1 cellular context compared by ENCODE assay signal in the genomic region with DNA sequence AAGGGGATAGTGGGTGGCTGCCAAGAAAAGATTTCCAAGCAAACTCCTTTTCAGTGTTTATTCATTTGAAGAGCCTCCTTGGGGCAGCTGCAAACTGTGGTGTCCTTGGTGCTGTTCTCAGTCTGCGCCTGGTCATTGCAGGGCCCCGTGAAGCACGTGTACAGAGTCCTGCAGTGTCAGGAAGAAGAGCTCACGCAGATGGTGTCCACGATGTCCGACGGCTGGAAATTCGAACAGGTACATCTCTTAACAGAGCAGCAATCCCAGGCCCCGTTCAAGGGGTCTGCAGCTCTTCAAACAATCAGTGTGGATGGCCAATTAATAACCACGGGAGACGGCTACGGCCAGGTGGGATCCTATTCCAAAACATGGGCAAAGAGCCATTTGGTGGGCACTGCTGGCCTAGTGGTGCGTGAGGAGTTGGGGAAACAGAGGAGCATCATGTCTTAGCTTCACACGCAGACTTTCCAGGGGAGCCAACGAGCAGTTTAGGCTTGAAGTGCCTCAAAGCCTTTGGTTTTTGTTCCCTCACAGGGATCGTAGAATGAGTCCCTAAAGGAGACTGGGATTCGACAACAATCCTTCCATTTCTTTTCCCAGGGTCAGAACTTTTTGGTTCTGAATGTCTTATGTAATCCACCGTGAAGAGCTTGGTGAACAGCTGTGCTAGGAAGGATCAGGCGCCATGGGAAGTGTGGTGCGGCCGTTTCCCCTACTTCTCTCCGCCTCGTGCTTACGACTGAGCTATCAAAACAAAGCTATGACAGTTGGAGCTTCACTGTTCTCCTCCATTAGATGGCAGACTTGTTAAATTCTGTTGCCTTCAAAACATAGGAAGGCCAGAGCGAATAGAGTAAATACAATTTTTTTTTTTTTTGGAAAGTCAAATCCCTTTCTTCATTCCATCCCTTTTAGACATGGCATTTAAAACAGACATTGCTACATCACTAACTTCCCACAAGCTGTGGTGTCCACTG.
A peak's percentile ranks its signal among the peaks of the same experiment; 100 is the strongest.
TF ChIP-seq lines count a peak whose summit lies in the region.

No MANE protein-coding gene starts in this region.

TF ChIP-seq in GM12878, 131 proteins besides CTCF, POLR2A, EP300 and RAD21:
- TF ChIP-seq NFYA (IDR thresholded peaks at IDR 0.05; ENCODE audit: borderline replicate concordance, low read depth, low read length) = no peak
- TF ChIP-seq, protein P1, sequence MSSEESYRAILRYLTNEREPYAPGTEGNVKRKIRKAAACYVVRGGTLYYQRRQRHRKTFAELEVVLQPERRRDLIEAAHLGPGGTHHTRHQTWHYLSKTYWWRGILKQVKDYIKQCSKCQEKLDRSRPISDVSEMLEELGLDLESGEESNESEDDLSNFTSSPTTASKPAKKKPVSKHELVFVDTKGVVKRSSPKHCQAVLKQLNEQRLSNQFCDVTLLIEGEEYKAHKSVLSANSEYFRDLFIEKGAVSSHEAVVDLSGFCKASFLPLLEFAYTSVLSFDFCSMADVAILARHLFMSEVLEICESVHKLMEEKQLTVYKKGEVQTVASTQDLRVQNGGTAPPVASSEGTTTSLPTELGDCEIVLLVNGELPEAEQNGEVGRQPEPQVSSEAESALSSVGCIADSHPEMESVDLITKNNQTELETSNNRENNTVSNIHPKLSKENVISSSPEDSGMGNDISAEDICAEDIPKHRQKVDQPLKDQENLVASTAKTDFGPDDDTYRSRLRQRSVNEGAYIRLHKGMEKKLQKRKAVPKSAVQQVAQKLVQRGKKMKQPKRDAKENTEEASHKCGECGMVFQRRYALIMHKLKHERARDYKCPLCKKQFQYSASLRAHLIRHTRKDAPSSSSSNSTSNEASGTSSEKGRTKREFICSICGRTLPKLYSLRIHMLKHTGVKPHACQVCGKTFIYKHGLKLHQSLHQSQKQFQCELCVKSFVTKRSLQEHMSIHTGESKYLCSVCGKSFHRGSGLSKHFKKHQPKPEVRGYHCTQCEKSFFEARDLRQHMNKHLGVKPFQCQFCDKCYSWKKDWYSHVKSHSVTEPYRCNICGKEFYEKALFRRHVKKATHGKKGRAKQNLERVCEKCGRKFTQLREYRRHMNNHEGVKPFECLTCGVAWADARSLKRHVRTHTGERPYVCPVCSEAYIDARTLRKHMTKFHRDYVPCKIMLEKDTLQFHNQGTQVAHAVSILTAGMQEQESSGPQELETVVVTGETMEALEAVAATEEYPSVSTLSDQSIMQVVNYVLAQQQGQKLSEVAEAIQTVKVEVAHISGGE (CRISPR knock-in tag; IDR thresholded peaks at IDR 0.05) = no peak
- peak; percentile 19; the same call in 1 of the 2 replicates for TF ChIP-seq SMC3 (IDR thresholded peaks at IDR 0.05; ENCODE audit: borderline replicate concordance, low read length)
- 0 out of 2 replicates have a peak, but pooled peaks have one; percentile 19 for TF ChIP-seq ZNF384 (IDR thresholded peaks at IDR 0.05; ENCODE audit: borderline replicate concordance, low read depth, low read length)
